Comparison of ENCODE assay signal across 9 cellular contexts in the genomic region with DNA sequence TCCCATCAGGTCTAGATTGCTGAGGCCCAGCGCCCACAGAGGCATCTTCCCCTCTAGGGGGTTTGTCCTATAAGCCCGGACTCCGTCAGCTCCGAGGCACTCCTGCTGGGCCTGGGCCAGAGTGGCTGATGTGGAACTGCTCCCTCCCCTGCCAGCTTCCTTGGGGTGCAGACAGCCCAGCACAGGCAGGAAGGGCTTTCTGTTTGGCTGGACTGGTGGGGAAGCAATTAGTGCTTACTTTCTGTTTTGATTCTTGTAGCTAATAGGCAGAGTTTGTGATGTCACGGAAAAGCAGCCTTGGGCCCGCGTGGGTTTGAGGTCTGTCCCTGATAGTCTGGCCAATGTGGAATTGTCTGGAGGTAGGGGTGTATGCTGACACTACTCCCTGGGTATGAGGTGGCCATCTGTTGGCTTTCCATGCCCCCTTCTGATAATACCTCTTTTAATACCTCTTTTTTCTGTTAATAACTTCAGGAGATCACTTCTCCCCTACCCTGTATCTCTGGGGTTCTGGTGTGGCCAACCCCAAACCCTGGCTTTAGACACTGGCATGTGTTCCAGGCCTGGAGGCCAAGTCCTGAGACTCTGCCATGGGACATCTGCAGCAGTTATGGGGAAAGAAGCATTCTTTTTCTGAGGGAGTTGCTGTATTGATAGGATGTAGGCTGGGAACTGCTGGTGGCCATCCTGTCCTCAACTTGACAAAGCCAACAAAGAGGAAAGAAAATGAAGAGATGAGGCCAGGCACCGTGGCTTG.
DNase-seq lines count a peak whose midpoint lies in the region; ATAC-seq and TF ChIP-seq lines count a peak whose summit lies in the region.
"Had no signal": no experiment of that assay in that cellular context is flagged by ENCODE, and none has a peak within 500 bp of the region (broad histone marks: within the 10 kb centered on the region; RNA-seq: fewer than 3 reads in every experiment).

No MANE protein-coding gene starts in this region.

- no peaks in the 10 kb centered on the region for H3K9me3 Mint-ChIP-seq in activated T-helper 17 cell treated with anti-CD3 and anti-CD28 coated beads, Interleukin-2, amount 50 U/mL, for 72 hours
- H3K9me3 Mint-ChIP-seq: naive thymus-derived CD8-positive, alpha-beta T cell had no signal

- H3K36me3 Mint-ChIP-seq in activated T-helper 17 cell treated with anti-CD3 and anti-CD28 coated beads, Interleukin-2, amount 50 U/mL, for 72 hours (ENCODE audit: low read depth), result no peaks in the 10 kb centered on the region
- H3K36me3 Mint-ChIP-seq: naive thymus-derived CD8-positive, alpha-beta T cell had no signal

- no peak for TF ChIP-seq CTCF in GM20000 (IDR thresholded peaks at IDR 0.05; ENCODE audit: extremely low read depth, missing control alignments)

- peak overlapping the region; percentile 16 for H3K27ac Mint-ChIP-seq in activated T-helper 17 cell treated with anti-CD3 and anti-CD28 coated beads, Interleukin-2, amount 50 U/mL, for 72 hours

- no peaks in the 10 kb centered on the region for H3K27me3 Mint-ChIP-seq in activated T-helper 17 cell treated with anti-CD3 and anti-CD28 coated beads, Interleukin-2, amount 50 U/mL, for 72 hours

- H3K27ac ChIP-seq in substantia nigra (ENCODE audit: low read depth, low read length, poor library complexity, severe bottlenecking), result peak overlapping the region; percentile 4

- H3K4me3 Mint-ChIP-seq in activated T-helper 17 cell treated with anti-CD3 and anti-CD28 coated beads, Interleukin-2, amount 50 U/mL, for 72 hours, result no peak overlapping the region

- H3K4me1 Mint-ChIP-seq in activated T-helper 17 cell treated with anti-CD3 and anti-CD28 coated beads, Interleukin-2, amount 50 U/mL, for 72 hours, result no peaks in the 10 kb centered on the region

- DNase-seq in GM20000 (ENCODE audit: low spot score) (peak; percentile 74), kidney tubule cell (ENCODE audit: low spot score) (peak; percentile 46), substantia nigra (lab: John Stamatoyannopoulos, UW) (peak in 34 of 49 donors; percentile 7 to 71 (median 37)), NCI-H2171 treated with DMSO at 0.1 percent for 48 hours (lab: John Stamatoyannopoulos, UW) (no peak)

- no peak for ATAC-seq in activated T-helper 17 cell treated with anti-CD3 and anti-CD28 coated beads, Interleukin-2, amount 50 U/mL, for 72 hours (replicated peaks)
- ATAC-seq in HG03025 (IDR thresholded peaks at IDR 0.05; ENCODE audit: low FRiP score, unreplicated experiment) (no peak), GM21737 (IDR thresholded peaks at IDR 0.05; ENCODE audit: unreplicated experiment) (no peak), GM18870 (IDR thresholded peaks at IDR 0.05; ENCODE audit: unreplicated experiment) (no peak)
- ATAC-seq: naive thymus-derived CD8-positive, alpha-beta T cell had no signal
